10 cellular contexts compared by ENCODE assay signal in genomic region chr1:117001254-117001927, GRCh38. TPM values are rescaled to one million over a fixed set of nuclear protein-coding genes. Genes with fewer than 3 reads are reported as not detected.
A peak's percentile ranks its signal among the peaks of the same experiment; 100 is the strongest.
DNase-seq lines count a peak whose midpoint lies in the region; ATAC-seq, FAIRE-seq and TF ChIP-seq lines count a peak whose summit lies in the region.
"Had no signal": no experiment of that assay in that cellular context is flagged by ENCODE, and none has a peak within 500 bp of the region (broad histone marks: within the 10 kb centered on the region; RNA-seq: fewer than 3 reads in every experiment).

Gene CD101 (plus strand): TSS chr1:117001760. CDS start chr1:117001818, 58 bp downstream.

- TF ChIP-seq CTCF in smooth muscle cell (IDR thresholded peaks at IDR 0.05; ENCODE audit: borderline replicate concordance, insufficient read depth, poor library complexity, severe bottlenecking), result no peak

- H2AFZ ChIP-seq in smooth muscle cell (ENCODE audit: low read depth), result no peak within 1 kb of the TSS

- H3K27me3 ChIP-seq in smooth muscle cell (ENCODE audit: low read depth), result no peaks in the 10 kb centered on the region
- H3K27me3 ChIP-seq: pancreas had no signal

- no peaks in the 10 kb centered on the region for H3F3A ChIP-seq in smooth muscle cell (ENCODE audit: low read depth)

- no peak within 1 kb of the TSS for H3K27ac ChIP-seq in smooth muscle cell (ENCODE audit: low read depth)
- H3K27ac ChIP-seq: C4-2B, pancreas had no signal

- no peaks in the 10 kb centered on the region for H4K20me1 ChIP-seq in smooth muscle cell (ENCODE audit: low read depth)

- ATAC-seq in HG03103 (IDR thresholded peaks at IDR 0.05; ENCODE audit: low read depth, unreplicated experiment), result peak; percentile 89

- H3K4me1 ChIP-seq in smooth muscle cell (ENCODE audit: low read depth), result no peaks in the 10 kb centered on the region

- no peaks in the 10 kb centered on the region for H3K79me2 ChIP-seq in smooth muscle cell (ENCODE audit: low read depth)

- peak; percentile 98 for FAIRE-seq in GM19239 (lab: Jason Lieb, UNC)
- FAIRE-seq: pancreas had no signal

- DNase-seq in AML-193 (lab: John Stamatoyannopoulos, UW), result peak; percentile 42 to 45
- peak; percentile 49 for DNase-seq in GM19239 (ENCODE audit: insufficient read length, low spot score)
- peak; percentile 57 to 59 for DNase-seq in activated T-cell treated with anti-CD3 and anti-CD28 coated beads, Interleukin-2, amount 50 U/mL, for 48 hours
- no peak for DNase-seq in smooth muscle cell (lab: John Stamatoyannopoulos, UW; ENCODE audit: unreplicated experiment)
- no peak for DNase-seq in EL
- no peak for DNase-seq in DMS53 (lab: John Stamatoyannopoulos, UW)
- no peak for DNase-seq in effector CD4-positive, alpha-beta T cell
- DNase-seq: pancreas had no signal

- no peaks in the 10 kb centered on the region for H3K36me3 ChIP-seq in smooth muscle cell (ENCODE audit: low read depth)
- H3K36me3 ChIP-seq: pancreas had no signal

- no peak within 1 kb of the TSS for H3K4me3 ChIP-seq in smooth muscle cell
- H3K4me3 ChIP-seq: pancreas had no signal

- H3K9ac ChIP-seq in smooth muscle cell (ENCODE audit: low read depth), result no peak within 1 kb of the TSS

- no peak within 1 kb of the TSS for H3K4me2 ChIP-seq in smooth muscle cell

- WGBS in smooth muscle cell (ENCODE audit: low lambda C conversion rate), result 95% methylated on average over 3 of the region's 3 CpGs

- H3K9me3 ChIP-seq in smooth muscle cell (replicated peaks; ENCODE audit: low read depth), result no peaks in the 10 kb centered on the region
- H3K9me3 ChIP-seq: pancreas had no signal

RNA-seq across cellular contexts. Expression of gene CD101, which starts in this region (rescaled TPM):
- total RNA-seq in smooth muscle cell, result 0.81 and 0.85 TPM in 2 replicates
- polyA plus RNA-seq in smooth muscle cell, result 2.0 and 3.1 TPM in 2 replicates

Comparison
In these comparisons a context has a peak if more than half of its experiments do, and no peak if none do; other contexts are left out.
1. DNase-seq: peak in AML-193 (2 of 2), GM19239 (single experiment) and activated T-cell treated with anti-CD3 and anti-CD28 coated beads, Interleukin-2, amount 50 U/mL, for 48 hours (2 of 2); none in smooth muscle cell (single experiment), EL (single experiment), DMS53 (single experiment) and effector CD4-positive, alpha-beta T cell (single experiment).